ENCODE assay signal across 1 cellular context in genomic region chr13:101144808-101145419, GRCh38.
TF ChIP-seq lines count a peak whose summit lies in the region.

No MANE protein-coding gene starts in this region.

TF ChIP-seq in K562, 482 proteins besides CTCF, POLR2A, EP300 and RAD21 (continued from another document):
- TF ChIP-seq, protein P1, sequence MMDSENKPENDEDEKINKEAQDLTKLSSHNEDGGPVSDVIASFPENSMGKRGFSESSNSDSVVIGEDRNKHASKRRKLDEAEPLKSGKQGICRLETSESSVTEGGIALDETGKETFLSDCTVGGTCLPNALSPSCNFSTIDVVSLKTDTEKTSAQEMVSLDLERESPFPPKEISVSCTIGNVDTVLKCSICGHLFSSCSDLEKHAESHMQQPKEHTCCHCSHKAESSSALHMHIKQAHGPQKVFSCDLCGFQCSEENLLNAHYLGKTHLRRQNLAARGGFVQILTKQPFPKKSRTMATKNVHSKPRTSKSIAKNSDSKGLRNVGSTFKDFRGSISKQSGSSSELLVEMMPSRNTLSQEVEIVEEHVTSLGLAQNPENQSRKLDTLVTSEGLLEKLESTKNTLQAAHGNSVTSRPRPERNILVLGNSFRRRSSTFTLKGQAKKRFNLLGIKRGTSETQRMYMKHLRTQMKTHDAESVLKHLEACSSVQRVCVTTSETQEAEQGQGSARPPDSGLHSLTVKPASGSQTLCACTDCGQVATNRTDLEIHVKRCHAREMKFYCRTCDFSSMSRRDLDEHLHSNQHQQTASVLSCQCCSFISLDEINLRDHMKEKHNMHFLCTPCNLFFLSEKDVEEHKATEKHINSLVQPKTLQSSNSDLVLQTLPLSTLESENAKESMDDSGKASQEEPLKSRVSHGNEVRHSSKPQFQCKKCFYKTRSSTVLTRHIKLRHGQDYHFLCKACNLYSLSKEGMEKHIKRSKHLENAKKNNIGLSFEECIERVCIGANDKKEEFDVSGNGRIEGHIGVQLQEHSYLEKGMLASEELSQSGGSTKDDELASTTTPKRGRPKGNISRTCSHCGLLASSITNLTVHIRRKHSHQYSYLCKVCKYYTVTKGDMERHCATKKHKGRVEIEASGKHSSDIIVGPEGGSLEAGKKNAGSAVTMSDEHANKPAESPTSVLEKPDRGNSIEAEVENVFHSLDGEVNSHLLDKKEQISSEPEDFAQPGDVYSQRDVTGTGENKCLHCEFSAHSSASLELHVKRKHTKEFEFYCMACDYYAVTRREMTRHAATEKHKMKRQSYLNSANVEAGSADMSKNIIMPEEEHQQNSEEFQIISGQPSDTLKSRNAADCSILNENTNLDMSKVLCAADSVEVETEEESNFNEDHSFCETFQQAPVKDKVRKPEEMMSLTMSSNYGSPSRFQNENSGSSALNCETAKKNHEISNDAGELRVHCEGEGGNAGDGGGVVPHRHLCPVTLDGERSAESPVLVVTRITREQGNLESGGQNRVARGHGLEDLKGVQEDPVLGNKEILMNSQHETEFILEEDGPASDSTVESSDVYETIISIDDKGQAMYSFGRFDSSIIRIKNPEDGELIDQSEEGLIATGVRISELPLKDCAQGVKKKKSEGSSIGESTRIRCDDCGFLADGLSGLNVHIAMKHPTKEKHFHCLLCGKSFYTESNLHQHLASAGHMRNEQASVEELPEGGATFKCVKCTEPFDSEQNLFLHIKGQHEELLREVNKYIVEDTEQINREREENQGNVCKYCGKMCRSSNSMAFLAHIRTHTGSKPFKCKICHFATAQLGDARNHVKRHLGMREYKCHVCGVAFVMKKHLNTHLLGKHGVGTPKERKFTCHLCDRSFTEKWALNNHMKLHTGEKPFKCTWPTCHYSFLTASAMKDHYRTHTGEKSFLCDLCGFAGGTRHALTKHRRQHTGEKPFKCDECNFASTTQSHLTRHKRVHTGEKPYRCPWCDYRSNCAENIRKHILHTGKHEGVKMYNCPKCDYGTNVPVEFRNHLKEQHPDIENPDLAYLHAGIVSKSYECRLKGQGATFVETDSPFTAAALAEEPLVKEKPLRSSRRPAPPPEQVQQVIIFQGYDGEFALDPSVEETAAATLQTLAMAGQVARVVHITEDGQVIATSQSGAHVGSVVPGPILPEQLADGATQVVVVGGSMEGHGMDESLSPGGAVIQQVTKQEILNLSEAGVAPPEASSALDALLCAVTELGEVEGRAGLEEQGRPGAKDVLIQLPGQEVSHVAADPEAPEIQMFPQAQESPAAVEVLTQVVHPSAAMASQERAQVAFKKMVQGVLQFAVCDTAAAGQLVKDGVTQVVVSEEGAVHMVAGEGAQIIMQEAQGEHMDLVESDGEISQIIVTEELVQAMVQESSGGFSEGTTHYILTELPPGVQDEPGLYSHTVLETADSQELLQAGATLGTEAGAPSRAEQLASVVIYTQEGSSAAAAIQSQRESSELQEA (IDR thresholded peaks at IDR 0.05; ENCODE audit: low read depth) = no peak
- TF ChIP-seq ZNF165 (CRISPR knock-in tag; IDR thresholded peaks at IDR 0.05; ENCODE audit: borderline replicate concordance) (no peak), EP400 (IDR thresholded peaks at IDR 0.05) (no peak), YY1 (IDR thresholded peaks at IDR 0.05; ENCODE audit: borderline replicate concordance in 1 of 3, control insufficient read depth in 1 of 3, extremely low read depth in 1 of 3, insufficient read depth in 3 of 3, insufficient read length in 1 of 3, insufficient replicate concordance in 2 of 3, low read depth in 1 of 3, low read length in 2 of 3) (no peak), TRIM28 (IDR thresholded peaks at IDR 0.05) (no peak), CCNT2 (IDR thresholded peaks at IDR 0.05; ENCODE audit: borderline replicate concordance, extremely low read depth, insufficient read length, low read depth, low read length) (no peak)
